In genomic region chr1:218164111-218164929, GRCh38 we compare ENCODE assay signal across 1 cellular context.
TF ChIP-seq lines count a peak whose summit lies in the region.

No MANE protein-coding gene starts in this region.

TF ChIP-seq in HEK293, 187 proteins besides CTCF, POLR2A, EP300 and RAD21 (continued from another document):
- TF ChIP-seq ZBTB6 (tag by site-specific recombination; IDR thresholded peaks at IDR 0.05): no peak
- TF ChIP-seq ZSCAN18 (tag by site-specific recombination; IDR thresholded peaks at IDR 0.05): no peak
- TF ChIP-seq ZBTB7A (tag by site-specific recombination; IDR thresholded peaks at IDR 0.05; ENCODE audit: low read depth): peak; percentile 39; the same call in 1 of the 2 replicates
- no peak for TF ChIP-seq ZNF416 (tag by site-specific recombination; IDR thresholded peaks at IDR 0.05)
- TF ChIP-seq ZBTB10 (tag by site-specific recombination; IDR thresholded peaks at IDR 0.05): peak; percentile 65; the same call in 1 of the 2 replicates
- no peak for TF ChIP-seq YY1 (tag by site-specific recombination; IDR thresholded peaks at IDR 0.05)
- no peak; the same call in 1 of the 2 replicates for TF ChIP-seq KLF8 (tag by site-specific recombination; IDR thresholded peaks at IDR 0.05)
- TF ChIP-seq SP2 (tag by site-specific recombination; IDR thresholded peaks at IDR 0.05): no peak
- peak; percentile 97 for TF ChIP-seq ZNF449 (tag by site-specific recombination; IDR thresholded peaks at IDR 0.05)
- TF ChIP-seq ZNF830 (tag by site-specific recombination; IDR thresholded peaks at IDR 0.05; ENCODE audit: low read depth): no peak
- TF ChIP-seq ZNF555 (tag by site-specific recombination; conservative IDR thresholded peaks at IDR 0.05): no peak
- TF ChIP-seq ZNF571 (tag by site-specific recombination; IDR thresholded peaks at IDR 0.05): no peak
- no peak for TF ChIP-seq ZNF140 (tag by site-specific recombination; IDR thresholded peaks at IDR 0.05)
- no peak for TF ChIP-seq WT1 (tag by site-specific recombination; IDR thresholded peaks at IDR 0.05)
- TF ChIP-seq TCF7L2 (IDR thresholded peaks at IDR 0.05; ENCODE audit: borderline replicate concordance, low read depth, low read length): peak; percentile 37; the same call in 1 of the 2 replicates
- TF ChIP-seq REPIN1 (tag by site-specific recombination; IDR thresholded peaks at IDR 0.05; ENCODE audit: low read depth): no peak
- TF ChIP-seq ZNF121 (tag by site-specific recombination; IDR thresholded peaks at IDR 0.05): no peak
- no peak for TF ChIP-seq YY2 (tag by site-specific recombination; IDR thresholded peaks at IDR 0.05)
- TF ChIP-seq PRDM6 (tag by site-specific recombination; IDR thresholded peaks at IDR 0.05): no peak
- TF ChIP-seq KLF9 (tag by site-specific recombination; IDR thresholded peaks at IDR 0.05; ENCODE audit: low read depth): no peak
- TF ChIP-seq ZBTB49 (tag by site-specific recombination; IDR thresholded peaks at IDR 0.05; ENCODE audit: low read depth): no peak
- TF ChIP-seq PATZ1 (tag by site-specific recombination; IDR thresholded peaks at IDR 0.05): peak; percentile 35; the same call in 1 of the 2 replicates
- peak; percentile 40; the same call in 1 of the 2 replicates for TF ChIP-seq ZNF366 (tag by site-specific recombination; conservative IDR thresholded peaks at IDR 0.05)
- no peak for TF ChIP-seq SCRT1 (tag by site-specific recombination; IDR thresholded peaks at IDR 0.05; ENCODE audit: borderline replicate concordance)
- no peak for TF ChIP-seq ZNF2 (tag by site-specific recombination; IDR thresholded peaks at IDR 0.05)
- TF ChIP-seq FEZF1 (tag by site-specific recombination; IDR thresholded peaks at IDR 0.05): no peak
- TF ChIP-seq ZNF302 (tag by site-specific recombination; IDR thresholded peaks at IDR 0.05; ENCODE audit: low read depth): no peak
- no peak for TF ChIP-seq ZNF239 (tag by site-specific recombination; IDR thresholded peaks at IDR 0.05)
- no peak for TF ChIP-seq BCL6B (tag by site-specific recombination; IDR thresholded peaks at IDR 0.05)
- no peak for TF ChIP-seq ZNF510 (tag by site-specific recombination; IDR thresholded peaks at IDR 0.05; ENCODE audit: insufficient replicate concordance)
- no peak for TF ChIP-seq ZNF692 (tag by site-specific recombination; IDR thresholded peaks at IDR 0.05)
- TF ChIP-seq PRDM4 (tag by site-specific recombination; IDR thresholded peaks at IDR 0.05): no peak
- TF ChIP-seq SETDB1 (IDR thresholded peaks at IDR 0.05; ENCODE audit: insufficient read length, low read length): no peak
- no peak for TF ChIP-seq ZSCAN23 (tag by site-specific recombination; IDR thresholded peaks at IDR 0.05)
